In the genomic region with DNA sequence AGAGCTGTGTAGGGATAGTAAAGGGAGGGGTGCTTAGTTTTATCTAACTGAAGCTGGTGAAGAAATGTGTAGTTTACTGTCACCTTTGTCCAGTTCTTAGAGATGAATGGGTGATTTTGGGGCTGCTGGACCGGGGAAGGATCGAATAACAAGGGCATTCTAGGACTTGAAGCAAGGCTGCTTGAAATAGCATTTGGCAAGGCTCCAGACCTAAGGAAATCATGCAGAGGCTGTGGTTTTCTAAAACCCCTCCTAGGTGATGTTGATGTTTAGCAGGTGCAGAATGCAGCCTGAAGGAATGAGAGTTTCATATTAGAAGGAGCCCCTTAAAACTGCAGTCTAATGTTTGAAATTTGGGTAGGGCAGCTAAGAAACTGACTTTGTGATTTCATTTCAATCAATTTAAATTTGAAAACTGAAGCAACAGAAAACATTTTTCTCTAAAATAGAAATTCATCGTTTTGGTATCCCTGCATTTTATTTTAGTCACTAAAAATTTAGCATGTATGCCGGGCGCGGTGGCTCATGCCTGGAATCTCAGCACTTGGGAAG, we compare ENCODE assay signal across 10 cellular contexts.
A peak's percentile ranks its signal among the peaks of the same experiment; 100 is the strongest.
DNase-seq lines count a peak whose midpoint lies in the region; TF ChIP-seq lines count a peak whose summit lies in the region.
"Had no signal": no experiment of that assay in that cellular context is flagged by ENCODE, and none has a peak within 500 bp of the region (broad histone marks: within the 10 kb centered on the region; RNA-seq: fewer than 3 reads in every experiment).

No MANE protein-coding gene starts in this region.

- H3K9ac ChIP-seq in BLaER1 = no peak overlapping the region

- peaks cover 29% of the 10 kb centered on the region for H3K4me1 ChIP-seq in BLaER1

- no peaks in the 10 kb centered on the region for H3K36me3 Mint-ChIP-seq in activated CD4-positive, alpha-beta T cell treated with anti-CD3 and anti-CD28 coated beads, Interleukin-2, amount 10 ng/mL, durations not matched to agents 24 days and 14 days (ENCODE audit: low read depth)

- no peaks in the 10 kb centered on the region for H3K9me3 ChIP-seq in BLaER1

- H3K4me3 Mint-ChIP-seq in activated CD4-positive, alpha-beta T cell treated with anti-CD3 and anti-CD28 coated beads, Interleukin-2, amount 10 ng/mL, durations not matched to agents 24 days and 14 days = no peak overlapping the region
- H3K4me3 Mint-ChIP-seq: H9 had no signal

- no peaks in the 10 kb centered on the region for H3K27me3 Mint-ChIP-seq in activated CD4-positive, alpha-beta T cell treated with anti-CD3 and anti-CD28 coated beads, Interleukin-2, amount 10 ng/mL, durations not matched to agents 24 days and 14 days

- no peaks in the 10 kb centered on the region for H4K20me1 ChIP-seq in BLaER1

- H3K27ac Mint-ChIP-seq in activated CD4-positive, alpha-beta T cell treated with anti-CD3 and anti-CD28 coated beads, Interleukin-2, amount 10 ng/mL, durations not matched to agents 24 days and 14 days = no peak overlapping the region

- peaks cover 11% of the 10 kb centered on the region for H3K4me1 Mint-ChIP-seq in activated CD4-positive, alpha-beta T cell treated with anti-CD3 and anti-CD28 coated beads, Interleukin-2, amount 10 ng/mL, durations not matched to agents 24 days and 14 days

- no peaks in the 10 kb centered on the region for H3K27me3 ChIP-seq in BLaER1

- H3K9me3 Mint-ChIP-seq in activated CD4-positive, alpha-beta T cell treated with anti-CD3 and anti-CD28 coated beads, Interleukin-2, amount 10 ng/mL, durations not matched to agents 24 days and 14 days = no peaks in the 10 kb centered on the region
- H3K9me3 Mint-ChIP-seq: H9 had no signal

- DNase-seq in EH (ENCODE audit: low read depth) (peak; percentile 34), NCI-H82 treated with DMSO at 0.1 percent for 48 hours (lab: John Stamatoyannopoulos, UW; ENCODE audit: unreplicated experiment) (peak; percentile 2), choroid plexus epithelial cell (ENCODE audit: low read depth) (peak; percentile 60), SK-N-DZ (ENCODE audit: low spot score) (no peak), DMS153 treated with DMSO at 0.1 percent for 48 hours (lab: John Stamatoyannopoulos, UW; ENCODE audit: unreplicated experiment) (no peak), midbrain (lab: John Stamatoyannopoulos, UW) (no peak)
- DNase-seq in activated CD4-positive, alpha-beta T cell treated with anti-CD3 and anti-CD28 coated beads, Interleukin-2, amount 10 ng/mL, durations not matched to agents 24 days and 14 days = no peak
- DNase-seq: H9, T-helper 9 cell had no signal

- intact Hi-C loops in activated CD4-positive, alpha-beta T cell treated with anti-CD3 and anti-CD28 coated beads, Interleukin-2, amount 10 ng/mL, durations not matched to agents 24 days and 14 days (cut with micrococcal nuclease) = no loop called here

- H3K36me3 ChIP-seq in BLaER1 = no peaks in the 10 kb centered on the region

- H3K4me3 ChIP-seq in BLaER1 (no peak overlapping the region), choroid plexus epithelial cell (ENCODE audit: low read depth, low read length) (no peak overlapping the region)

- TF ChIP-seq CTCF in choroid plexus epithelial cell (conservative IDR thresholded peaks at IDR 0.05; ENCODE audit: low read depth, low read length) = no peak

- H3K27ac ChIP-seq in BLaER1 = no peak overlapping the region

- peak overlapping the region; percentile 56 for H3K4me2 ChIP-seq in BLaER1

Comparison
In these comparisons a context has a peak if more than half of its experiments do, and no peak if none do; other contexts are left out.
1. DNase-seq: peak in EH (single experiment), NCI-H82 treated with DMSO at 0.1 percent for 48 hours (single experiment) and choroid plexus epithelial cell (single experiment); none in SK-N-DZ (single experiment), DMS153 treated with DMSO at 0.1 percent for 48 hours (single experiment), midbrain (single experiment) and activated CD4-positive, alpha-beta T cell treated with anti-CD3 and anti-CD28 coated beads, Interleukin-2, amount 10 ng/mL, durations not matched to agents 24 days and 14 days (single experiment).